In the genomic region with DNA sequence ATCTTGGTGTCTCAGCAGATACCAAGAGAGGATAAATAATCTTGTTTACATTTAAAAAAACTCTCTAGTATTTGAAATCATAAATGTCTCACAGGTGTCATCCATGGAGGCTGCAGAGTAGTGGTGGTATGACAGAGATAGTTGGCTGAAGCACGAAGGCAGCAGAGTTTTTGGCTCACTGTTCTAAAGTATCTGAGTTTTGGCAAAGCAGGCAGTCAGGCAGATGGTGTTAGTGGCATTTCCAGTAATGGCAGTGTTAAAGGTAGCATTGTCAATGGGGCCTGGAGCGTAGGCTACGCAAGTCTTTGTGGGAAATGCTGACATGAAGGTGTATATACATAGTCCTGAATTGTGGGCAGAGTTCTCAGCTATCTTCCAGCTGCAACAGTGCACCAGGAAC, we compare ENCODE assay signal across 14 cellular contexts.
DNase-seq lines count a peak whose midpoint lies in the region; ATAC-seq and TF ChIP-seq lines count a peak whose summit lies in the region.
"Had no signal": no experiment of that assay in that cellular context is flagged by ENCODE, and none has a peak within 500 bp of the region (broad histone marks: within the 10 kb centered on the region; RNA-seq: fewer than 3 reads in every experiment).

No MANE protein-coding gene starts in this region.

- H3K4me1 Mint-ChIP-seq in chondrocyte (ENCODE audit: low read depth) = peaks cover 32% of the 10 kb centered on the region
- H3K4me1 Mint-ChIP-seq in activated CD4-positive, alpha-beta T cell treated with anti-CD3 and anti-CD28 coated beads, Interleukin-2, amount 10 ng/mL, durations not matched to agents 7 days and 5 days = no peaks in the 10 kb centered on the region
- H3K4me1 Mint-ChIP-seq: CD14-positive monocyte, IgD-negative memory B cell had no signal

- no peaks in the 10 kb centered on the region for H3K27me3 Mint-ChIP-seq in chondrocyte (ENCODE audit: low read depth)
- peaks cover 6% of the 10 kb centered on the region for H3K27me3 Mint-ChIP-seq in activated CD4-positive, alpha-beta T cell treated with anti-CD3 and anti-CD28 coated beads, Interleukin-2, amount 10 ng/mL, durations not matched to agents 7 days and 5 days
- H3K27me3 Mint-ChIP-seq: IgD-negative memory B cell had no signal

- TF ChIP-seq CTCF in chondrocyte (IDR thresholded peaks at IDR 0.05) = no peak

- 64 to 74% methylated on average over 3 of the region's 3 CpGs for WGBS in GM23248 (ENCODE audit: low coverage in 1 of 2, low lambda C conversion rate in 2 of 2, missing lambda C conversion rate in 2 of 2), 2 experiments

- no peak overlapping the region for H3K9ac ChIP-seq in GM23248

- no peaks in the 10 kb centered on the region for H3K27me3 ChIP-seq in GM23248 (replicated peaks; ENCODE audit: insufficient read depth)

- no peaks in the 10 kb centered on the region for H3K9me2 ChIP-seq in GM23248 (ENCODE audit: insufficient read depth)

- H3K4me1 ChIP-seq in GM23248 (ENCODE audit: insufficient read depth) = peaks cover 29% of the 10 kb centered on the region

- no peak overlapping the region for H2AFZ ChIP-seq in GM23248

- H3K4me3 ChIP-seq in GM23248 = no peak overlapping the region

- H3K4me3 Mint-ChIP-seq in chondrocyte (ENCODE audit: unreplicated experiment) = no peak overlapping the region
- H3K4me3 Mint-ChIP-seq in activated CD4-positive, alpha-beta T cell treated with anti-CD3 and anti-CD28 coated beads, Interleukin-2, amount 10 ng/mL, durations not matched to agents 7 days and 5 days = no peak overlapping the region
- H3K4me3 Mint-ChIP-seq: CD14-positive monocyte; CD8-positive, alpha-beta T cell; IgD-negative memory B cell had no signal

- CTCF ChIA-PET in activated CD4-positive, alpha-beta T cell treated with anti-CD3 and anti-CD28 coated beads, Interleukin-2, amount 10 ng/mL, durations not matched to agents 7 days and 5 days (lab: Charles Lee) = interaction anchor here (0.6 kb wide), 1 partner anchor 317 kb away, joined by 3 read pairs; no protein-coding TSS in a partner anchor

- peaks cover 37% of the 10 kb centered on the region for H3F3A ChIP-seq in GM23248 (ENCODE audit: insufficient read depth)

- H3K79me2 ChIP-seq in GM23248 (ENCODE audit: insufficient read depth) = peaks cover 98% of the 10 kb centered on the region

- peak; percentile 17 for DNase-seq in Ammon's horn (ENCODE audit: low spot score)
- no peak for DNase-seq in GM23248
- DNase-seq in NCI-H446 (lab: John Stamatoyannopoulos, UW) = peak; percentile 50 to 84
- no peak for DNase-seq in chondrocyte (ENCODE audit: low spot score)
- DNase-seq in activated CD4-positive, alpha-beta T cell treated with anti-CD3 and anti-CD28 coated beads, Interleukin-2, amount 10 ng/mL, durations not matched to agents 7 days and 5 days = no peak
- DNase-seq: CD8-positive, alpha-beta T cell; COR-L47; DMS53; KG1 had no signal

- H3K27ac Mint-ChIP-seq in chondrocyte (ENCODE audit: unreplicated experiment) = peak overlapping the region; percentile 4
- no peak overlapping the region for H3K27ac Mint-ChIP-seq in activated CD4-positive, alpha-beta T cell treated with anti-CD3 and anti-CD28 coated beads, Interleukin-2, amount 10 ng/mL, durations not matched to agents 7 days and 5 days
- H3K27ac Mint-ChIP-seq: CD14-positive monocyte; CD8-positive, alpha-beta T cell; IgD-negative memory B cell had no signal

- H3K36me3 ChIP-seq in GM23248 (ENCODE audit: low read depth) = peaks cover 18% of the 10 kb centered on the region

- peaks cover 2% of the 10 kb centered on the region for H3K9me3 Mint-ChIP-seq in chondrocyte (ENCODE audit: low read depth)
- no peaks in the 10 kb centered on the region for H3K9me3 Mint-ChIP-seq in activated CD4-positive, alpha-beta T cell treated with anti-CD3 and anti-CD28 coated beads, Interleukin-2, amount 10 ng/mL, durations not matched to agents 7 days and 5 days
- H3K9me3 Mint-ChIP-seq: CD8-positive, alpha-beta T cell had no signal

- POLR2A ChIA-PET in activated CD4-positive, alpha-beta T cell treated with anti-CD3 and anti-CD28 coated beads, Interleukin-2, amount 10 ng/mL, durations not matched to agents 7 days and 5 days (lab: Charles Lee) = no interaction called here

- peaks cover 12% of the 10 kb centered on the region for H3K36me3 Mint-ChIP-seq in chondrocyte (ENCODE audit: low read depth)
- no peaks in the 10 kb centered on the region for H3K36me3 Mint-ChIP-seq in activated CD4-positive, alpha-beta T cell treated with anti-CD3 and anti-CD28 coated beads, Interleukin-2, amount 10 ng/mL, durations not matched to agents 7 days and 5 days (ENCODE audit: low read depth)
- H3K36me3 Mint-ChIP-seq: CD14-positive monocyte; CD8-positive, alpha-beta T cell had no signal

- no peak overlapping the region for H3K4me2 ChIP-seq in GM23248 (ENCODE audit: unreplicated experiment)

- H3K27ac ChIP-seq in GM23248 = peak overlapping the region; percentile 60

- no peak for ATAC-seq in GM21360 (IDR thresholded peaks at IDR 0.05; ENCODE audit: unreplicated experiment)
- ATAC-seq in HG03571 (IDR thresholded peaks at IDR 0.05; ENCODE audit: unreplicated experiment) = no peak
- ATAC-seq: CD8-positive, alpha-beta T cell; HCT116 had no signal

- H3K9me3 ChIP-seq in GM23248 (ENCODE audit: low read depth) = no peaks in the 10 kb centered on the region

- 0 out of 2 replicates have a peak, but pooled peaks cover 11% of the 10 kb centered on the region for H4K20me1 ChIP-seq in GM23248 (ENCODE audit: insufficient read depth)

- in situ Hi-C loops in GM23248 (cut with MboI) = no loop called here

Comparison
In these comparisons a context has a peak if more than half of its experiments do, and no peak if none do; other contexts are left out.
1. DNase-seq: peak in Ammon's horn (single experiment) and NCI-H446 (2 of 2); none in GM23248 (single experiment), chondrocyte (single experiment) and activated CD4-positive, alpha-beta T cell treated with anti-CD3 and anti-CD28 coated beads, Interleukin-2, amount 10 ng/mL, durations not matched to agents 7 days and 5 days (single experiment).